In genomic region chr1:84303154-84303830, GRCh38 we compare ENCODE assay signal across 8 cellular contexts. TPM values are rescaled to one million over a fixed set of nuclear protein-coding genes. Genes with fewer than 3 reads are reported as not detected.
A peak's percentile ranks its signal among the peaks of the same experiment; 100 is the strongest.
DNase-seq lines count a peak whose midpoint lies in the region; ATAC-seq and TF ChIP-seq lines count a peak whose summit lies in the region.

No MANE protein-coding gene starts in this region.

- peak overlapping the region in 3 of 4 donors; percentile 33 to 46 (median 46) for H3K27ac ChIP-seq in upper lobe of left lung
- H3K27ac ChIP-seq in effector memory CD4-positive, alpha-beta T cell (ENCODE audit: insufficient read depth, low read length, poor library complexity, severe bottlenecking), result no peak overlapping the region

- H3K4me3 Mint-ChIP-seq in activated naive CD8-positive, alpha-beta T cell, result peak overlapping the region; percentile 81

- H3K36me3 ChIP-seq in upper lobe of left lung, result no peaks in the 10 kb centered on the region
- no peaks in the 10 kb centered on the region for H3K36me3 ChIP-seq in effector memory CD4-positive, alpha-beta T cell (ENCODE audit: control insufficient read depth, insufficient read depth, low read length)

- H3K4me3 ChIP-seq in HFF-Myc (replicated peaks; ENCODE audit: low read depth, low read length), result peak overlapping the region; percentile 29
- H3K4me3 ChIP-seq in upper lobe of left lung, result peak overlapping the region in 3 of 4 donors; percentile 8 to 34 (median 32)
- H3K4me3 ChIP-seq in effector memory CD4-positive, alpha-beta T cell (ENCODE audit: insufficient read depth, low read depth, low read length, poor library complexity, severe bottlenecking), result no peak overlapping the region

- H3K4me1 Mint-ChIP-seq in activated naive CD8-positive, alpha-beta T cell (ENCODE audit: low read depth), result peaks cover 44% of the 10 kb centered on the region

- no peaks in the 10 kb centered on the region for H3K27me3 Mint-ChIP-seq in activated naive CD8-positive, alpha-beta T cell

- TF ChIP-seq POLR2A in upper lobe of left lung (IDR thresholded peaks at IDR 0.05), result no peak

- TF ChIP-seq CTCF in HFF-Myc (IDR thresholded peaks at IDR 0.05; ENCODE audit: low read depth, low read length, missing control alignments), result no peak
- no peak for TF ChIP-seq CTCF in upper lobe of left lung (IDR thresholded peaks at IDR 0.05)

- DNase-seq in AML-193 (lab: John Stamatoyannopoulos, UW) (peak; percentile 11 to 13), HFF-Myc (ENCODE audit: extremely low read depth, low read depth) (no peak), medulla oblongata (ENCODE audit: extremely low spot score) (peak; percentile 59), upper lobe of left lung (no peak)
- DNase-seq in effector memory CD4-positive, alpha-beta T cell, result no peak

- 19% methylated on average over 4 of the region's 4 CpGs for WGBS in upper lobe of left lung, 2 donors

- peaks cover 7% of the 10 kb centered on the region for H3K9me3 Mint-ChIP-seq in activated naive CD8-positive, alpha-beta T cell (ENCODE audit: low read depth)

- H3K27ac Mint-ChIP-seq in activated naive CD8-positive, alpha-beta T cell, result no peak overlapping the region

- H3K36me3 Mint-ChIP-seq in activated naive CD8-positive, alpha-beta T cell, result peaks cover 8% of the 10 kb centered on the region

- H3K9me3 ChIP-seq in upper lobe of left lung, result no peaks in the 10 kb centered on the region
- no peaks in the 10 kb centered on the region for H3K9me3 ChIP-seq in effector memory CD4-positive, alpha-beta T cell (ENCODE audit: control insufficient read depth, low read length)

- peaks cover 8 to 45% (median 11%) of the 10 kb centered on the region in 4 donors for H3K4me1 ChIP-seq in upper lobe of left lung
- H3K4me1 ChIP-seq in effector memory CD4-positive, alpha-beta T cell (ENCODE audit: control insufficient read depth, insufficient read depth, low read length, poor library complexity, severe bottlenecking), result no peaks in the 10 kb centered on the region

- no peaks in the 10 kb centered on the region for H3K27me3 ChIP-seq in upper lobe of left lung
- H3K27me3 ChIP-seq in effector memory CD4-positive, alpha-beta T cell (replicated peaks; ENCODE audit: control insufficient read depth, insufficient read depth, low read length, poor library complexity, severe bottlenecking), result peaks cover 3% of the 10 kb centered on the region

- TF ChIP-seq EP300 in upper lobe of left lung (IDR thresholded peaks at IDR 0.05), result no peak

- no peak for ATAC-seq in upper lobe of left lung (ENCODE audit: low FRiP score in 2 of 2)
- ATAC-seq in GM19328 (IDR thresholded peaks at IDR 0.05; ENCODE audit: unreplicated experiment), result no peak
- no peak for ATAC-seq in HG02840 (IDR thresholded peaks at IDR 0.05; ENCODE audit: low FRiP score, unreplicated experiment)

RNA-seq across cellular contexts. Expression of gene SAMD13, which starts 1.8 kb away (rescaled TPM):
- total RNA-seq in upper lobe of left lung, result 1 to 10 TPM in 2 of 6 donors, under 1 TPM in 2, not detected in 2; 0.71 to 1.9 (median 0.90) TPM

Comparison
In these comparisons a context has a peak if more than half of its experiments do, and no peak if none do; other contexts are left out.
1. DNase-seq: peak in AML-193 (2 of 2) and medulla oblongata (single experiment); none in HFF-Myc (single experiment), upper lobe of left lung (0 of 2) and effector memory CD4-positive, alpha-beta T cell (0 of 3).